ENCODE assay signal across 8 cellular contexts in genomic region chr2:55051026-55051866, GRCh38. TPM values are rescaled to one million over a fixed set of nuclear protein-coding genes. Genes with fewer than 3 reads are reported as not detected.
DNase-seq lines count a peak whose midpoint lies in the region; ATAC-seq, FAIRE-seq and TF ChIP-seq lines count a peak whose summit lies in the region.

No MANE protein-coding gene starts in this region.

- TF ChIP-seq CTCF in chondrocyte (IDR thresholded peaks at IDR 0.05) (no peak), smooth muscle cell (IDR thresholded peaks at IDR 0.05; ENCODE audit: borderline replicate concordance, insufficient read depth, poor library complexity, severe bottlenecking) (no peak), D721Med (IDR thresholded peaks at IDR 0.05; ENCODE audit: insufficient read depth, missing control alignments) (no peak)

- no peak overlapping the region for H2AFZ ChIP-seq in smooth muscle cell (ENCODE audit: low read depth)

- no peaks in the 10 kb centered on the region for H3K27me3 ChIP-seq in smooth muscle cell (ENCODE audit: low read depth)

- H3K4me1 Mint-ChIP-seq in chondrocyte (ENCODE audit: low read depth): peaks cover 41% of the 10 kb centered on the region

- peak overlapping the region; percentile 100 for H3K27ac Mint-ChIP-seq in chondrocyte (ENCODE audit: unreplicated experiment)

- peaks cover 25% of the 10 kb centered on the region for H3K4me1 ChIP-seq in smooth muscle cell (ENCODE audit: low read depth)

- peaks cover 5% of the 10 kb centered on the region for H3K36me3 Mint-ChIP-seq in chondrocyte (ENCODE audit: low read depth)

- H3K9me3 ChIP-seq in smooth muscle cell (replicated peaks; ENCODE audit: low read depth): no peaks in the 10 kb centered on the region

- peaks cover 59% of the 10 kb centered on the region for H3K79me2 ChIP-seq in smooth muscle cell (ENCODE audit: low read depth)

- peak overlapping the region; percentile 99 for H3K4me3 Mint-ChIP-seq in chondrocyte (ENCODE audit: unreplicated experiment)

- no peak for ATAC-seq in GM19035 (IDR thresholded peaks at IDR 0.05; ENCODE audit: unreplicated experiment)

- no peaks in the 10 kb centered on the region for H3K9me3 Mint-ChIP-seq in chondrocyte (ENCODE audit: low read depth)

- H3K27me3 Mint-ChIP-seq in chondrocyte (ENCODE audit: low read depth): no peaks in the 10 kb centered on the region

- H3K9ac ChIP-seq in smooth muscle cell (ENCODE audit: low read depth): peak overlapping the region; percentile 95

- FAIRE-seq in islet of Langerhans (lab: Jason Lieb, UNC): peak; percentile 78
- FAIRE-seq in D721Med (lab: Jason Lieb, UNC): no peak

- no peaks in the 10 kb centered on the region for H3K36me3 ChIP-seq in smooth muscle cell (ENCODE audit: low read depth)

- 12% methylated on average over 9 of the region's 9 CpGs for WGBS in smooth muscle cell (ENCODE audit: low lambda C conversion rate)

- peak overlapping the region; percentile 94 for H3K4me3 ChIP-seq in smooth muscle cell

- peaks cover 13% of the 10 kb centered on the region for H3F3A ChIP-seq in smooth muscle cell (ENCODE audit: low read depth)

- DNase-seq in DMS 273 treated with DMSO at 0.1 percent for 48 hours (lab: John Stamatoyannopoulos, UW): peak; percentile 76
- DNase-seq in HuH-7 (ENCODE audit: low spot score): peak; percentile 38
- DNase-seq in T-helper 1 cell: peak in 3 of 5 donors; percentile 17 to 32 (median 20)
- DNase-seq in chondrocyte (ENCODE audit: low spot score): no peak
- DNase-seq in smooth muscle cell (lab: John Stamatoyannopoulos, UW; ENCODE audit: unreplicated experiment): peak; percentile 34
- DNase-seq in D721Med (ENCODE audit: insufficient read length, low spot score): no peak

- peak overlapping the region; percentile 87 for H3K4me2 ChIP-seq in smooth muscle cell

- peaks cover 32% of the 10 kb centered on the region for H4K20me1 ChIP-seq in smooth muscle cell (ENCODE audit: low read depth)

- peak overlapping the region; percentile 99 for H3K27ac ChIP-seq in smooth muscle cell (ENCODE audit: low read depth)

RNA-seq across cellular contexts. Expression of gene RTN4, which starts 1.0 kb away (rescaled TPM):
- total RNA-seq in chondrocyte (560 to 819 TPM (median 766 TPM) in 3 replicates), smooth muscle cell (246 and 295 TPM in 2 replicates)
- polyA plus RNA-seq in smooth muscle cell: 335 and 371 TPM in 2 replicates

Comparison
In these comparisons a context has a peak if more than half of its experiments do, and no peak if none do; other contexts are left out.
1. DNase-seq: peak in DMS 273 treated with DMSO at 0.1 percent for 48 hours (single experiment), HuH-7 (single experiment), T-helper 1 cell (3 of 5) and smooth muscle cell (single experiment); none in chondrocyte (single experiment) and D721Med (single experiment).